In the genomic region with DNA sequence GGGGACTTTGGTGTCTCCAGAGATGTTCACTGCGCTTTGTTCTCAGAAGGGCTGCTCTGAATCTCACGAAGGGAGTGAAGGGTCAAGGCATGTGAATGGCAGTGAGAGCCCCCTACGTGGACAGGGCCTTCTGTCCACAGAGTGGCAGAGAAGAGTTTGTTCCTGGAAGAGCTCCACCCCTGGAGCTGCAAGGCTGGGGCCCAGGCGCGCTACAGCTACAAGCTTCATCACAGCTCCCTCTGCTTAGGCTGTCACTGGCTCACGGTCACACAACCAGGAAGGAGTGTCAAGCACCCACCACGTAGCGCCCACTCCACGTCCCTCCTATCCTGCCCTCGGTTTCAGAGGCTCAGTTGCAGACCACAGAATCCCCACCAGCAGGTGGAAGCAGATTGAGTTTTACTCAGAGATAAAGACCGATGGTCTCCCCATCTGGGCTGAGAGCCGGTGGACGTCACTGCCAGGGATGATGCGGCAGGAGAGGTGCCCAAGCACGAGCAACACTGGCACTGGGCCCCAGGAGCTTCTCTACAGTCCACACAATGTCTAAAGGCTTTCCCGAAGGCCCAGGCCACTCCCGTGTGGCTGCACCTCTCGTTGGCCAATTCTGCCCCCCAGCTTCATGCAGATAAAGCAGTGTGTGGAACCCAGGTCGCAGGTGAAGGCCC, we compare ENCODE assay signal across 21 cellular contexts. TPM values are rescaled to one million over a fixed set of nuclear protein-coding genes. Genes with fewer than 3 reads are reported as not detected.
DNase-seq lines count a peak whose midpoint lies in the region; ATAC-seq, FAIRE-seq and TF ChIP-seq lines count a peak whose summit lies in the region.
"Had no signal": no experiment of that assay in that cellular context is flagged by ENCODE, and none has a peak within 500 bp of the region (broad histone marks: within the 10 kb centered on the region; RNA-seq: fewer than 3 reads in every experiment).

No MANE protein-coding gene starts in this region.

- in situ Hi-C loops in IMR-90 (cut with MboI; ENCODE audit: low sequenced_read_pairs), result no loop called here

- H3K4me1 ChIP-seq in IMR-90 (ENCODE audit: control insufficient read depth, insufficient read depth, low read length), result no peaks in the 10 kb centered on the region
- H3K4me1 ChIP-seq in kidney (ENCODE audit: control insufficient read depth in 1 of 2, insufficient read depth in 1 of 2, low read depth in 1 of 2, low read length in 2 of 2), result peaks cover 0 to 2% of the 10 kb centered on the region in 2 donors
- H3K4me1 ChIP-seq in OCI-LY7 (ENCODE audit: insufficient read depth, low read length, poor library complexity, severe bottlenecking), result no peaks in the 10 kb centered on the region
- H3K4me1 ChIP-seq: Caco-2, esophagus squamous epithelium, gastrocnemius medialis, transverse colon had no signal

- DNase-seq in IMR-90 (no peak), activated B cell treated with CpG ODN at 0.5 μM for 24 hours (peak; percentile 9), kidney (peak; percentile 58), OCI-LY7 (ENCODE audit: low spot score) (no peak), NOMO-1 treated with dmso at 0.1 percent for 144 hours (lab: John Stamatoyannopoulos, UW; ENCODE audit: unreplicated experiment) (no peak), NCI-H524 treated with DMSO at 0.1 percent for 48 hours (lab: John Stamatoyannopoulos, UW) (no peak)
- peak in 1 of 2 donors; percentile 42 for DNase-seq in stimulated activated effector memory CD8-positive, alpha-beta T cell treated with anti-CD3 and anti-CD28 coated beads, Interleukin-12 subunit alpha, Interleukin-12 subunit beta, amount 100 ng/mL, for 72 hours (ENCODE audit: low spot score in 2 of 2)
- DNase-seq: esophagus squamous epithelium, gastrocnemius medialis, NCI-H2029, T-helper 17 cell had no signal

- H3K27ac ChIP-seq in IMR-90 (ENCODE audit: insufficient read depth, low read length) (no peak overlapping the region), kidney (ENCODE audit: low read depth in 2 of 2, low read length in 2 of 2) (no peak overlapping the region), OCI-LY7 (ENCODE audit: low read depth, low read length, poor library complexity, severe bottlenecking) (no peak overlapping the region)
- H3K27ac ChIP-seq: C4-2B, esophagus squamous epithelium, gastrocnemius medialis, SK-N-MC, transverse colon had no signal

- no peak overlapping the region for H2BK5ac ChIP-seq in IMR-90 (ENCODE audit: low read depth, low read length, poor library complexity, severe bottlenecking)

- H2BK20ac ChIP-seq in IMR-90 (ENCODE audit: low read depth, low read length), result no peak overlapping the region

- H3K4me1 Mint-ChIP-seq in activated B cell treated with CpG ODN at 0.5 μM for 24 hours, result peaks cover 19% of the 10 kb centered on the region
- H3K4me1 Mint-ChIP-seq in stimulated activated effector memory CD8-positive, alpha-beta T cell treated with anti-CD3 and anti-CD28 coated beads, Interleukin-12 subunit alpha, Interleukin-12 subunit beta, amount 100 ng/mL, for 72 hours, result no peaks in the 10 kb centered on the region

- peaks cover 5% of the 10 kb centered on the region for H3K9me1 ChIP-seq in IMR-90 (ENCODE audit: insufficient read depth, low read length)

- BruUV-seq in IMR-90 (replicated peaks; lab: Mats Ljungman, UMichigan), result no TSS peak
- no TSS peak for BruUV-seq in OCI-LY7 (replicated peaks; lab: Mats Ljungman, UMichigan)

- no peak for ATAC-seq in IMR-90 (ENCODE audit: low read depth)
- no peak for ATAC-seq in activated B cell treated with CpG ODN at 0.5 μM for 24 hours (ENCODE audit: low read depth)
- no peak for ATAC-seq in stimulated activated effector memory CD8-positive, alpha-beta T cell treated with anti-CD3 and anti-CD28 coated beads, Interleukin-12 subunit alpha, Interleukin-12 subunit beta, amount 100 ng/mL, for 72 hours

- no peak overlapping the region for H2BK120ac ChIP-seq in IMR-90 (ENCODE audit: low read depth, low read length)

- peak overlapping the region; percentile 45 for H2AK9ac ChIP-seq in IMR-90 (replicated peaks; ENCODE audit: low read depth, low read length, poor library complexity)

- H3K14ac ChIP-seq in IMR-90 (replicated peaks; ENCODE audit: low read depth, low read length), result no peak overlapping the region

- no peak overlapping the region for H3K23ac ChIP-seq in IMR-90 (ENCODE audit: low read depth, low read length)

- H2AK5ac ChIP-seq in IMR-90 (ENCODE audit: low read depth, low read length), result no peak overlapping the region

- peaks cover 11% of the 10 kb centered on the region for H3K27me3 ChIP-seq in IMR-90 (ENCODE audit: control insufficient read depth, insufficient read depth, low read length)
- H3K27me3 ChIP-seq: esophagus squamous epithelium, transverse colon had no signal

- peaks cover 6% of the 10 kb centered on the region; the same call in 1 of the 2 replicates for H4K20me1 ChIP-seq in IMR-90 (ENCODE audit: insufficient read depth, low read length)
- H4K20me1 ChIP-seq in OCI-LY7 (ENCODE audit: insufficient read depth, low read length), result no peaks in the 10 kb centered on the region

- H3K27me3 Mint-ChIP-seq in activated B cell treated with CpG ODN at 0.5 μM for 24 hours, result peaks cover 2% of the 10 kb centered on the region

- no peak for FAIRE-seq in kidney (lab: Jason Lieb, UNC)
- FAIRE-seq: bronchial epithelial cell had no signal

- H3K9me2 ChIP-seq in OCI-LY7 (ENCODE audit: insufficient read depth, low read length), result no peaks in the 10 kb centered on the region

- no peak overlapping the region for H4K5ac ChIP-seq in IMR-90 (ENCODE audit: low read depth, low read length)

- dilution Hi-C loops in IMR-90 (cut with HindIII; ENCODE audit: low sequenced_read_pairs, unreplicated experiment), result no loop called here

- no peak overlapping the region for H4K8ac ChIP-seq in IMR-90 (ENCODE audit: low read depth in 2 of 2, low read length in 2 of 2)

- H2AFZ ChIP-seq in IMR-90 (replicated peaks; ENCODE audit: low read length, poor library complexity), result no peak overlapping the region
- H2AFZ ChIP-seq in OCI-LY7 (ENCODE audit: low read length), result no peak overlapping the region

- H3K9me3 ChIP-seq in IMR-90 (ENCODE audit: control insufficient read depth, insufficient read depth, low read length), result no peaks in the 10 kb centered on the region
- no peaks in the 10 kb centered on the region for H3K9me3 ChIP-seq in kidney (ENCODE audit: control insufficient read depth in 1 of 2, low read length in 2 of 2)
- H3K9me3 ChIP-seq in OCI-LY7 (ENCODE audit: low read length), result no peaks in the 10 kb centered on the region
- H3K9me3 ChIP-seq: Caco-2, esophagus squamous epithelium, gastrocnemius medialis, transverse colon had no signal

- no peak overlapping the region for H3K4me3 ChIP-seq in IMR-90 (ENCODE audit: insufficient read depth, low read depth, low read length)
- no peak overlapping the region for H3K4me3 ChIP-seq in kidney (ENCODE audit: low read length in 2 of 2)
- H3K4me3 ChIP-seq in OCI-LY7 (ENCODE audit: low read depth, low read length, poor library complexity, severe bottlenecking), result no peak overlapping the region
- H3K4me3 ChIP-seq: esophagus squamous epithelium, gastrocnemius medialis, K562, SK-N-MC, skin epidermis, transverse colon had no signal

- H3K4me2 ChIP-seq in IMR-90 (ENCODE audit: low read depth, low read length) (no peak overlapping the region), OCI-LY7 (ENCODE audit: low read length) (no peak overlapping the region)

- no peaks in the 10 kb centered on the region for H3K79me1 ChIP-seq in IMR-90 (ENCODE audit: low read depth in 1 of 2, low read length in 2 of 2)

- H3K36me3 ChIP-seq in IMR-90 (ENCODE audit: control insufficient read depth, insufficient read depth, low read length) (no peaks in the 10 kb centered on the region), kidney (ENCODE audit: control insufficient read depth in 1 of 2, insufficient read depth in 2 of 2, low read length in 2 of 2) (no peaks in the 10 kb centered on the region), OCI-LY7 (ENCODE audit: insufficient read depth, low read length) (no peaks in the 10 kb centered on the region)
- H3K36me3 ChIP-seq: esophagus squamous epithelium, gastrocnemius medialis, transverse colon had no signal

- H4K91ac ChIP-seq in IMR-90 (ENCODE audit: insufficient read depth, low read depth, low read length), result no peak overlapping the region

- no peak for TF ChIP-seq RAD21 in IMR-90 (IDR thresholded peaks at IDR 0.05; ENCODE audit: low read length)

- POLR2A ChIA-PET in IMR-90 (lab: Charles Lee; ENCODE audit: unreplicated experiment), result no interaction called here
- POLR2A ChIA-PET in activated B cell treated with CpG ODN at 0.5 μM for 24 hours (lab: Charles Lee), result no interaction called here
- POLR2A ChIA-PET in OCI-LY7 (lab: Charles Lee), result no interaction called here

- H3K4me3 Mint-ChIP-seq in activated B cell treated with CpG ODN at 0.5 μM for 24 hours, result no peak overlapping the region
- H3K4me3 Mint-ChIP-seq in stimulated activated effector memory CD8-positive, alpha-beta T cell treated with anti-CD3 and anti-CD28 coated beads, Interleukin-12 subunit alpha, Interleukin-12 subunit beta, amount 100 ng/mL, for 72 hours, result no peak overlapping the region
- H3K4me3 Mint-ChIP-seq: activated T-helper 1 cell treated with anti-CD3 and anti-CD28 coated beads, Interleukin-12 subunit alpha, Interleukin-12 subunit beta, Interleukin-2, Interleukin-4 antibody, amounts not matched to agents 30 ng/mL and 10 ng/mL and 1 ng/mL, durations not matched to agents 14 hours and 24 hours and 36 hours; T-helper 17 cell had no signal

- H3K9ac ChIP-seq in IMR-90 (ENCODE audit: low read depth, low read length), result no peak overlapping the region
- no peak overlapping the region for H3K9ac ChIP-seq in kidney (ENCODE audit: low read length in 2 of 2)

- no peak overlapping the region for H3K27ac Mint-ChIP-seq in activated B cell treated with CpG ODN at 0.5 μM for 24 hours
- peak overlapping the region; percentile 32 for H3K27ac Mint-ChIP-seq in stimulated activated effector memory CD8-positive, alpha-beta T cell treated with anti-CD3 and anti-CD28 coated beads, Interleukin-12 subunit alpha, Interleukin-12 subunit beta, amount 100 ng/mL, for 72 hours
- H3K27ac Mint-ChIP-seq: activated naive CD4-positive, alpha-beta T cell treated with anti-CD3 and anti-CD28 coated beads, Interleukin-2, amount 50 U/mL, for 72 hours; activated T-helper 1 cell treated with anti-CD3 and anti-CD28 coated beads, Interleukin-12 subunit alpha, Interleukin-12 subunit beta, Interleukin-2, Interleukin-4 antibody, amounts not matched to agents 30 ng/mL and 10 ng/mL and 1 ng/mL, durations not matched to agents 14 hours and 24 hours and 36 hours; T-helper 17 cell had no signal

- intact Hi-C loops in IMR-90 (cut with micrococcal nuclease), result loop anchor here (1.0 to 2.0 kb wide), 2 partner anchors 103 to 287 kb away; no protein-coding TSS in a partner anchor
- intact Hi-C loops in activated B cell treated with CpG ODN at 0.5 μM for 24 hours (cut with micrococcal nuclease), result no loop called here
- intact Hi-C loops in kidney (cut with DNase I), result no loop called here
- intact Hi-C loops in OCI-LY7 (cut with micrococcal nuclease; ENCODE audit: unreplicated experiment), result loop anchor here (1.0 to 10.0 kb wide), 2 partner anchors 103 to 617 kb away; no protein-coding TSS in a partner anchor

- H3K56ac ChIP-seq in IMR-90 (ENCODE audit: extremely low read depth, insufficient read depth, low read length), result no peak overlapping the region

- no peak overlapping the region for H3K4ac ChIP-seq in IMR-90 (ENCODE audit: low read depth, low read length)

- no peaks in the 10 kb centered on the region for H3K79me2 ChIP-seq in OCI-LY7 (ENCODE audit: insufficient read depth, low read depth, low read length)

- WGBS in IMR-90 (ENCODE audit: extremely low coverage in 2 of 2, insufficient read length in 1 of 2), 2 experiments, result 91% methylated on average over 12 of the region's 19 CpGs; no CpG with 5 or more reads in 1 of the 2 experiments

- CTCF ChIA-PET in IMR-90 (lab: Yijun Ruan, JAX), result interaction anchor here (0.6 to 1.0 kb wide), 6 partner anchors 19 to 619 kb away, joined by 3 read pairs; no protein-coding TSS in a partner anchor
- CTCF ChIA-PET in activated B cell treated with CpG ODN at 0.5 μM for 24 hours (lab: Charles Lee), result interaction anchor here (1.0 to 2.0 kb wide), 2 partner anchors 10 to 619 kb away, joined by 3 to 9 read pairs; no protein-coding TSS in a partner anchor
- CTCF ChIA-PET in OCI-LY7 (lab: Charles Lee; ENCODE audit: unreplicated experiment), result no interaction called here

- no peaks in the 10 kb centered on the region for H3K36me3 Mint-ChIP-seq in activated B cell treated with CpG ODN at 0.5 μM for 24 hours (ENCODE audit: low read depth)
- H3K36me3 Mint-ChIP-seq in stimulated activated effector memory CD8-positive, alpha-beta T cell treated with anti-CD3 and anti-CD28 coated beads, Interleukin-12 subunit alpha, Interleukin-12 subunit beta, amount 100 ng/mL, for 72 hours, result no peaks in the 10 kb centered on the region
- H3K36me3 Mint-ChIP-seq: activated naive CD4-positive, alpha-beta T cell treated with anti-CD3 and anti-CD28 coated beads, Interleukin-2, amount 50 U/mL, for 72 hours had no signal

- H3K18ac ChIP-seq in IMR-90 (ENCODE audit: low read depth, low read length), result no peak overlapping the region

- H2BK15ac ChIP-seq in IMR-90 (ENCODE audit: low read depth, low read length), result no peak overlapping the region

- no peaks in the 10 kb centered on the region for H3K9me3 Mint-ChIP-seq in activated B cell treated with CpG ODN at 0.5 μM for 24 hours
- H3K9me3 Mint-ChIP-seq in stimulated activated effector memory CD8-positive, alpha-beta T cell treated with anti-CD3 and anti-CD28 coated beads, Interleukin-12 subunit alpha, Interleukin-12 subunit beta, amount 100 ng/mL, for 72 hours, result no peaks in the 10 kb centered on the region
- H3K9me3 Mint-ChIP-seq: activated naive CD4-positive, alpha-beta T cell treated with anti-CD3 and anti-CD28 coated beads, Interleukin-2, amount 50 U/mL, for 72 hours; activated T-helper 1 cell treated with anti-CD3 and anti-CD28 coated beads, Interleukin-12 subunit alpha, Interleukin-12 subunit beta, Interleukin-2, Interleukin-4 antibody, amounts not matched to agents 30 ng/mL and 10 ng/mL and 1 ng/mL, durations not matched to agents 14 hours and 24 hours and 36 hours; H9 had no signal

- no peak for TF ChIP-seq CTCF in IMR-90 (conservative IDR thresholded peaks at IDR 0.05; ENCODE audit: low read depth, low read length)
- no peak for TF ChIP-seq CTCF in activated B cell treated with CpG ODN at 0.5 μM for 24 hours (IDR thresholded peaks at IDR 0.05)
- TF ChIP-seq CTCF in kidney (IDR thresholded peaks at IDR 0.05; ENCODE audit: borderline replicate concordance, extremely low read depth, insufficient read depth), result no peak
- TF ChIP-seq CTCF in OCI-LY7 (conservative IDR thresholded peaks at IDR 0.05; ENCODE audit: low read length), result no peak

- TF ChIP-seq POLR2A in IMR-90 (IDR thresholded peaks at IDR 0.05; ENCODE audit: low read depth, low read length), result no peak

RNA-seq across cellular contexts. Expression of gene TFDP1, which starts 23.0 kb away (rescaled TPM):
- 59.2 and 59.3 TPM in 2 replicates for total RNA-seq in IMR-90 (2012; rRNA removed)
- polyA plus RNA-seq in IMR-90 (2012; rRNA removed), result 97.0 and 97.8 TPM in 2 replicates
- 50.0 and 55.8 TPM in 2 replicates for polyA plus RNA-seq in IMR-90 (2012; cell fraction: cytosol; rRNA removed)
- polyA plus RNA-seq in IMR-90 (2012; cell fraction: nucleus; rRNA removed; ENCODE audit: low replicate concordance), result 54.6 and 91.2 TPM in 2 replicates
- total RNA-seq in activated B cell treated with CpG ODN at 0.5 μM for 24 hours, result 53.1 and 54.3 TPM in 2 replicates
- total RNA-seq in kidney, result 46.9 TPM
- polyA plus RNA-seq in kidney (ENCODE audit: insufficient read depth, low read depth, low replicate concordance), result 33.8 TPM
- 81.2 and 87.9 TPM in 2 replicates for total RNA-seq in OCI-LY7 (2014; rRNA removed; shearing (Covaris generic))
- 111 and 119 TPM in 2 replicates for total RNA-seq in OCI-LY7 (2022)

Comparison
In these comparisons a context has a peak if more than half of its experiments do, and no peak if none do; other contexts are left out.
1. DNase-seq: peak in activated B cell treated with CpG ODN at 0.5 μM for 24 hours (single experiment) and kidney (single experiment); none in IMR-90 (single experiment), OCI-LY7 (single experiment), NOMO-1 treated with dmso at 0.1 percent for 144 hours (single experiment) and NCI-H524 treated with DMSO at 0.1 percent for 48 hours (single experiment).
2. intact Hi-C loops: an anchor here in IMR-90 (1.0 to 2.0 kb wide) and OCI-LY7 (1.0 to 10.0 kb wide); none called in activated B cell treated with CpG ODN at 0.5 μM for 24 hours and kidney.